Comparison of ENCODE assay signal across 9 cellular contexts in the genomic region with DNA sequence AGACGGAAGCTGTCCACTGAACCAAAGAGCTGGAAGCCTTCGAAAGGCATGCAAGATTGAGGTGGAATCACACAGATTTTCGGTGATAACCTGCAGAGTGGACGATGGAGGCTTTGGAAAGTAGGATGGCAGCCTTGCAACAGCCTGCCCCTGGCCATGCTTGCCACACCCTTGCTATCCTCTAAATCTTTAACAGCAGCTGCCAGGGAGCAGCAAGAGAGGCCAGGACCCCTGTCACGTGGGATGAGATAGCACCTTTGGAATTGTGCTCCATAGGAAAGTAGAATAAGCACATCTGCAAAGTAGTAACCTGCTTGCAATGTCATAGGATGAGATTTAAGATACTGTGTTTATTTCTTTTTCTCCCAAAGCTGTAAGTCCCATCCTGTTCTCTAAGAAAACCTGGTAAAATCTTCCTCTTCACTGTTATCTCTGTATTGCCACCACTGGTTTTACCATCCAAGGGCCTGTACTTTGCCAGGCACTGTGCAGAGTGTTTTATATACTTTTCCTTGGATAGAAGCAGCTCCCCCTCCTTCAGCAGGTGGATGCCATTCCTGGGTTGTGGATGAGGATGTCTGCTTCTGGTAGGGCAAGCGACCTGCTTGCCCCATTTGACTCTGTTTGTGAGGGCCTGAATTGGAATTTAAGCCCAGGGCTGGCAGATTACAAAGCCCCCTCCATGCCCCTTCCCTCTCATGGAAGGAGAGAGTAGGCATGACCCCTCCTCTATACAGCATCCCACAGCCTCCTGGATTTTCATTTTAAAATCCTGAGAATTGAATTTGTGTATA. TPM values are rescaled to one million over a fixed set of nuclear protein-coding genes. Genes with fewer than 3 reads are reported as not detected.
DNase-seq lines count a peak whose midpoint lies in the region; ATAC-seq, FAIRE-seq and TF ChIP-seq lines count a peak whose summit lies in the region.
"Had no signal": no experiment of that assay in that cellular context is flagged by ENCODE, and none has a peak within 500 bp of the region (broad histone marks: within the 10 kb centered on the region; RNA-seq: fewer than 3 reads in every experiment).

No MANE protein-coding gene starts in this region.

- ATAC-seq in GM23338, result no peak
- ATAC-seq in left colon, result peak; percentile 48
- no peak for ATAC-seq in stimulated activated naive B cell treated with anti-CD40 and anti-IgM and Interleukin-4, amounts not matched to agents 10 μg/mL and 1 μg/mL and 100 μg/mL, for 72 hours (replicated peaks)
- no peak for ATAC-seq in HG02678 (IDR thresholded peaks at IDR 0.05; ENCODE audit: unreplicated experiment)
- ATAC-seq: T-helper 17 cell had no signal

- H3K36me3 ChIP-seq in GM23338 (ENCODE audit: insufficient read depth) (no peaks in the 10 kb centered on the region), SJSA1 (peaks cover 28% of the 10 kb centered on the region)

- no peaks in the 10 kb centered on the region for H3F3A ChIP-seq in GM23338 (replicated peaks; ENCODE audit: low read depth)

- FAIRE-seq in GM12891 (lab: Jason Lieb, UNC), result no peak

- H3K4me1 ChIP-seq in GM23338 (ENCODE audit: insufficient read depth), result peaks cover 78% of the 10 kb centered on the region
- H3K4me1 ChIP-seq in SJSA1 (replicated peaks), result peaks cover 67% of the 10 kb centered on the region

- no peak overlapping the region for H3K4me3 ChIP-seq in GM23338
- no peak overlapping the region for H3K4me3 ChIP-seq in SJSA1

- H3K27me3 Mint-ChIP-seq in GM23338 (ENCODE audit: insufficient read depth, low read depth, poor library complexity), result peaks cover 10% of the 10 kb centered on the region
- no peaks in the 10 kb centered on the region for H3K27me3 Mint-ChIP-seq in stimulated activated naive B cell treated with anti-CD40 and anti-IgM and Interleukin-4, amounts not matched to agents 10 μg/mL and 1 μg/mL and 100 μg/mL, for 72 hours

- peak overlapping the region; percentile 45 for H3K4me2 ChIP-seq in GM23338

- H3K27me3 ChIP-seq in GM23338 (ENCODE audit: insufficient read depth), result no peaks in the 10 kb centered on the region
- H3K27me3 ChIP-seq in SJSA1 (replicated peaks), result no peaks in the 10 kb centered on the region

- peaks cover 93% of the 10 kb centered on the region for H4K20me1 ChIP-seq in GM23338 (replicated peaks; ENCODE audit: insufficient read depth)

- no peak overlapping the region for H3K4me3 Mint-ChIP-seq in GM23338
- peak overlapping the region in 1 of 2 donors; percentile 50 for H3K4me3 Mint-ChIP-seq in stimulated activated naive B cell treated with anti-CD40 and anti-IgM and Interleukin-4, amounts not matched to agents 10 μg/mL and 1 μg/mL and 100 μg/mL, for 72 hours
- H3K4me3 Mint-ChIP-seq: T-helper 17 cell had no signal

- H3K9me3 Mint-ChIP-seq in GM23338, result no peaks in the 10 kb centered on the region
- H3K9me3 Mint-ChIP-seq in stimulated activated naive B cell treated with anti-CD40 and anti-IgM and Interleukin-4, amounts not matched to agents 10 μg/mL and 1 μg/mL and 100 μg/mL, for 72 hours, result no peaks in the 10 kb centered on the region

- H3K27ac ChIP-seq in GM23338 (ENCODE audit: low read depth) (0 out of 2 replicates have a peak overlapping the region, but pooled peaks have one; percentile 20), SJSA1 (peak overlapping the region; percentile 99; the same call in 1 of the 2 replicates)

- no peaks in the 10 kb centered on the region for H3K9me3 ChIP-seq in SJSA1 (replicated peaks)

- peaks cover 55% of the 10 kb centered on the region for H3K4me1 Mint-ChIP-seq in GM23338
- peaks cover 34 to 45% of the 10 kb centered on the region in 2 donors for H3K4me1 Mint-ChIP-seq in stimulated activated naive B cell treated with anti-CD40 and anti-IgM and Interleukin-4, amounts not matched to agents 10 μg/mL and 1 μg/mL and 100 μg/mL, for 72 hours
- H3K4me1 Mint-ChIP-seq: T-helper 17 cell had no signal

- H3K36me3 Mint-ChIP-seq in GM23338 (ENCODE audit: low read depth), result no peaks in the 10 kb centered on the region
- H3K36me3 Mint-ChIP-seq in stimulated activated naive B cell treated with anti-CD40 and anti-IgM and Interleukin-4, amounts not matched to agents 10 μg/mL and 1 μg/mL and 100 μg/mL, for 72 hours, result peaks cover 4 to 16% of the 10 kb centered on the region in 2 donors

- no peaks in the 10 kb centered on the region for H3K9me2 ChIP-seq in GM23338 (ENCODE audit: insufficient read depth)

- intact Hi-C loops in left colon (cut with DNase I, micrococcal nuclease), result loop anchor here in 1 of 2 donors (10.0 kb wide), 1 partner anchor 52 kb away; no protein-coding TSS in a partner anchor

- no peak overlapping the region; the same call in 1 of the 2 replicates for H3K27ac Mint-ChIP-seq in GM23338
- peak overlapping the region; percentile 95 for H3K27ac Mint-ChIP-seq in stimulated activated naive B cell treated with anti-CD40 and anti-IgM and Interleukin-4, amounts not matched to agents 10 μg/mL and 1 μg/mL and 100 μg/mL, for 72 hours
- H3K27ac Mint-ChIP-seq: T-helper 17 cell had no signal

- TF ChIP-seq CTCF in GM23338 (conservative IDR thresholded peaks at IDR 0.05; ENCODE audit: low read depth in 2 of 2), result no peak

- no peak for TF ChIP-seq POLR2A in GM12891 (IDR thresholded peaks at IDR 0.05; ENCODE audit: low read depth, low read length)

- DNase-seq in GM23338 (ENCODE audit: low spot score) (no peak), SJSA1 (ENCODE audit: low read depth in 1 of 2, low spot score in 2 of 2) (peak in 1 of 2 experiments; percentile 35), left colon (no peak), GM12891 (ENCODE audit: insufficient read length, low spot score) (no peak), NCI-H146 treated with DMSO at 0.1 percent for 48 hours (lab: John Stamatoyannopoulos, UW; ENCODE audit: unreplicated experiment) (no peak)
- no peak for DNase-seq in stimulated activated naive B cell treated with anti-CD40 and anti-IgM and Interleukin-4, amounts not matched to agents 10 μg/mL and 1 μg/mL and 100 μg/mL, for 72 hours
- no peak for DNase-seq in activated CD8-positive, alpha-beta memory T cell treated with anti-CD3 and anti-CD28 coated beads for 24 hours
- DNase-seq: T-helper 17 cell had no signal

- H3K79me2 ChIP-seq in GM23338 (replicated peaks; ENCODE audit: insufficient read depth), result peaks cover 99% of the 10 kb centered on the region

- no peak overlapping the region for H2AFZ ChIP-seq in GM23338

TF ChIP-seq in GM23338, 12 proteins besides CTCF, POLR2A, EP300 and RAD21 (continues in another document):
- TF ChIP-seq, protein P1, sequence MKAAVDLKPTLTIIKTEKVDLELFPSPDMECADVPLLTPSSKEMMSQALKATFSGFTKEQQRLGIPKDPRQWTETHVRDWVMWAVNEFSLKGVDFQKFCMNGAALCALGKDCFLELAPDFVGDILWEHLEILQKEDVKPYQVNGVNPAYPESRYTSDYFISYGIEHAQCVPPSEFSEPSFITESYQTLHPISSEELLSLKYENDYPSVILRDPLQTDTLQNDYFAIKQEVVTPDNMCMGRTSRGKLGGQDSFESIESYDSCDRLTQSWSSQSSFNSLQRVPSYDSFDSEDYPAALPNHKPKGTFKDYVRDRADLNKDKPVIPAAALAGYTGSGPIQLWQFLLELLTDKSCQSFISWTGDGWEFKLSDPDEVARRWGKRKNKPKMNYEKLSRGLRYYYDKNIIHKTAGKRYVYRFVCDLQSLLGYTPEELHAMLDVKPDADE (IDR thresholded peaks at IDR 0.05), result no peak

TF ChIP-seq in GM12891, 5 proteins besides CTCF, POLR2A, EP300 and RAD21:
- TF ChIP-seq POLR2AphosphoS5 (IDR thresholded peaks at IDR 0.05; ENCODE audit: low read depth, low read length), result no peak
- TF ChIP-seq PAX5 (IDR thresholded peaks at IDR 0.05; ENCODE audit: insufficient read depth, low read length, severe bottlenecking), result no peak
- TF ChIP-seq POU2F2 (IDR thresholded peaks at IDR 0.05; ENCODE audit: low read depth, low read length), result no peak
- TF ChIP-seq SPI1 (IDR thresholded peaks at IDR 0.05; ENCODE audit: low read depth, low read length), result no peak
- no peak for TF ChIP-seq TAF1 (IDR thresholded peaks at IDR 0.05; ENCODE audit: low read depth, low read length)

RNA-seq across cellular contexts. Expression of a gene that starts 10.1 kb away (rescaled TPM):
- 83.7 and 113 TPM in 2 replicates for total RNA-seq in GM23338 (2014; rRNA removed; shearing (Covaris generic))
- 13.8 and 14.9 TPM in 2 replicates for polyA plus RNA-seq in GM23338 (2016; fragmentation: Nextera tagmentation; extraction: Ambion mirVana)
- total RNA-seq in SJSA1 (2014; rRNA removed; shearing (Covaris generic)), result 62.2 and 99.6 TPM in 2 replicates
- 100 to 1,000 TPM; 140 to 181 TPM for total RNA-seq in left colon
- 24.2 TPM for polyA plus RNA-seq in GM12891 (2012; ENCODE audit: low read depth, missing spikeins)
